5 cellular contexts compared by ENCODE assay signal in genomic region chr9:78994974-78995373, GRCh38.
DNase-seq lines count a peak whose midpoint lies in the region; ATAC-seq, FAIRE-seq and TF ChIP-seq lines count a peak whose summit lies in the region.
"Not testable (repeated sequence)": the region's sequence is repeated elsewhere in the genome, so short reads cannot be mapped to it uniquely, and the experiment has no call there.

No MANE protein-coding gene starts in this region.

- not testable (repeated sequence) for H3K9me3 ChIP-seq in GM23248 (ENCODE audit: low read depth); SJCRH30 (replicated peaks); kidney (ENCODE audit: control insufficient read depth in 1 of 2, low read length in 2 of 2)

- H3K9ac ChIP-seq in GM23248; kidney (ENCODE audit: low read length in 2 of 2): not testable (repeated sequence)

- not testable (repeated sequence) for H3K9me3 Mint-ChIP-seq in WTC11

- not testable (repeated sequence) for TF ChIP-seq CTCF in WTC11 (IDR thresholded peaks at IDR 0.05); kidney (IDR thresholded peaks at IDR 0.05; ENCODE audit: borderline replicate concordance, extremely low read depth, insufficient read depth)

- H3K4me1 ChIP-seq in ACC112 (ENCODE audit: control insufficient read depth, insufficient read depth, low read length, unreplicated experiment); GM23248 (ENCODE audit: insufficient read depth); SJCRH30; kidney (ENCODE audit: control insufficient read depth in 1 of 2, insufficient read depth in 1 of 2, low read depth in 1 of 2, low read length in 2 of 2): not testable (repeated sequence)

- not testable (repeated sequence) for H3K27me3 Mint-ChIP-seq in WTC11 (ENCODE audit: low read depth)

- 75 to 81% methylated on average over 2 of the region's 2 CpGs for WGBS in GM23248 (ENCODE audit: low coverage in 1 of 2, low lambda C conversion rate in 2 of 2, missing lambda C conversion rate in 2 of 2), 2 experiments

- H3K27me3 ChIP-seq in ACC112 (ENCODE audit: insufficient read depth, low read length); GM23248 (replicated peaks; ENCODE audit: insufficient read depth); SJCRH30: not testable (repeated sequence)

- H3K4me3 Mint-ChIP-seq in WTC11 = not testable (repeated sequence)

- H3K36me3 Mint-ChIP-seq in WTC11 = not testable (repeated sequence)

- H3F3A ChIP-seq in GM23248 (ENCODE audit: insufficient read depth) = not testable (repeated sequence)

- peak overlapping the region; percentile 28 for H2AFZ ChIP-seq in ACC112 (ENCODE audit: low read length, unreplicated experiment)
- H2AFZ ChIP-seq in GM23248 = 0 out of 2 replicates have a peak overlapping the region, but pooled peaks have one; percentile 39

- peak; percentile 75 for FAIRE-seq in kidney (lab: Jason Lieb, UNC)

- H3K27ac Mint-ChIP-seq in WTC11 = not testable (repeated sequence)

- POLR2A ChIA-PET in WTC11 (lab: Charles Lee) = not testable (repeated sequence)

- DNase-seq in GM23248; SJCRH30; WTC11 (ENCODE audit: low spot score); kidney: not testable (repeated sequence)

- H3K4me2 ChIP-seq in GM23248 (ENCODE audit: unreplicated experiment) = not testable (repeated sequence)

- H3K79me2 ChIP-seq in ACC112 (ENCODE audit: control insufficient read depth, insufficient read depth, low read length, unreplicated experiment); GM23248 (ENCODE audit: insufficient read depth): not testable (repeated sequence)

- not testable (repeated sequence) for ATAC-seq in WTC11

- H3K36me3 ChIP-seq in ACC112 (ENCODE audit: insufficient read depth, low read length); GM23248 (ENCODE audit: low read depth); SJCRH30; kidney (ENCODE audit: control insufficient read depth in 1 of 2, insufficient read depth in 2 of 2, low read length in 2 of 2): not testable (repeated sequence)

- in situ Hi-C loops in GM23248 (cut with MboI) = not testable (repeated sequence)

- intact Hi-C loops in kidney (cut with DNase I) = not testable (repeated sequence)

- CTCF ChIA-PET in WTC11 (lab: Charles Lee) = not testable (repeated sequence)

- H4K20me1 ChIP-seq in GM23248 (ENCODE audit: insufficient read depth) = not testable (repeated sequence)

- H3K4me3 ChIP-seq in ACC112 (ENCODE audit: low read depth, low read length); GM23248; SJCRH30; kidney (ENCODE audit: low read length in 2 of 2): not testable (repeated sequence)

- H3K9me2 ChIP-seq in GM23248 (ENCODE audit: insufficient read depth) = not testable (repeated sequence)

- H3K27ac ChIP-seq in ACC112 (ENCODE audit: low read depth, low read length); GM23248; kidney (ENCODE audit: low read depth in 2 of 2, low read length in 2 of 2): not testable (repeated sequence)
- peak overlapping the region; percentile 68 for H3K27ac ChIP-seq in SJCRH30

- peaks cover 16% of the 10 kb centered on the region for H3K4me1 Mint-ChIP-seq in WTC11

TF ChIP-seq in WTC11, 78 proteins besides CTCF, POLR2A, EP300 and RAD21:
- peak; percentile 95 for TF ChIP-seq HMGA2 (CRISPR knock-in tag; IDR thresholded peaks at IDR 0.05)
